In the genomic region with DNA sequence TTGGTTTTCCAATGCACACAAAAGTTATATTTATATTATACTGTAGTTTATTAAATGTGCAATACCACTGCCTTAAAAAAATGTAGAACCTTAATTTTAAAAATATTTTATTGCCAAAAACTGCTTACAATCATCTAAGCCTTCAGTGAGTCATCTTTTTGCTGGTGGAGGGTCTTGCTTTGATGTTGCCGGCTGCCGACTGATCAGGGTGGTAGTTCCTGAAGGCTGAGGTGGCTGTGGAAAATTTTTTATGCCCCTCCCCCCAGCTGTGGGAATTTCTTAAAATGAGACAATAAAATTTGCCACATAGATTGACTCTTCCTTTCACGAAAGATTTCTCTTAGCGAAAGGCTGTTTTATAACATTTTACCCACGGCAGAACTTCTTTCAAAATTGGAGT, we compare ENCODE assay signal across 31 cellular contexts.
"Had no signal": no experiment of that assay in that cellular context is flagged by ENCODE, and none has a peak within 500 bp of the region (broad histone marks: within the 10 kb centered on the region; RNA-seq: fewer than 3 reads in every experiment).

No MANE protein-coding gene starts in this region.

- H3K9ac ChIP-seq: KMS-11 had no signal

- H3K4me1 ChIP-seq: breast epithelium had no signal

- H3K4me2 ChIP-seq: KMS-11 had no signal

- H3K4me3 ChIP-seq: ascending aorta, body of pancreas, breast epithelium had no signal

- H3K9me3 Mint-ChIP-seq: activated CD4-positive, alpha-beta T cell treated with anti-CD3 and anti-CD28 coated beads, Interleukin-2, amount 10 ng/mL, durations not matched to agents 24 days and 14 days; activated naive CD4-positive, alpha-beta T cell treated with anti-CD3 and anti-CD28 coated beads, Interleukin-2, amount 50 U/mL, for 24 hours; activated naive CD8-positive, alpha-beta T cell treated with anti-CD3 and anti-CD28 coated beads, Interleukin-2, amount 10 ng/mL, durations not matched to agents 7 days and 5 days; activated T-cell treated with anti-CD3 and anti-CD28 coated beads, Interleukin-2, amount 50 U/mL, for 24 hours; activated T-helper 2 cell treated with anti-CD3 and anti-CD28 coated beads, Interferon-gamma antibody, Interleukin-2, Interleukin-4, amounts not matched to agents 10 μg/mL and 5 μg/mL and 100 μg/mL, durations not matched to agents 14 hours and 24 hours and 36 hours had no signal

- H3K9me3 ChIP-seq: ascending aorta, body of pancreas, breast epithelium had no signal

- H3K27ac ChIP-seq: ascending aorta, body of pancreas, breast epithelium, KMS-11 had no signal

- H3K36me3 Mint-ChIP-seq: activated naive CD4-positive, alpha-beta T cell treated with anti-CD3 and anti-CD28 coated beads, Interleukin-2, amount 50 U/mL, for 24 hours; activated naive CD8-positive, alpha-beta T cell treated with anti-CD3 and anti-CD28 coated beads, Interleukin-2, amount 10 ng/mL, durations not matched to agents 7 days and 5 days had no signal

- H3K4me1 Mint-ChIP-seq: activated naive CD4-positive, alpha-beta T cell treated with anti-CD3 and anti-CD28 coated beads, Interleukin-2, amount 50 U/mL, for 24 hours had no signal

- ATAC-seq: activated CD8-positive, alpha-beta T cell treated with anti-CD3 and anti-CD28 coated beads, Interleukin-2, amount 10 ng/mL, durations not matched to agents 7 days and 5 days; body of pancreas had no signal

- H3K4me3 Mint-ChIP-seq: activated CD4-positive, alpha-beta T cell treated with anti-CD3 and anti-CD28 coated beads, Interleukin-2, amount 10 ng/mL, durations not matched to agents 24 days and 14 days; activated CD8-positive, alpha-beta T cell treated with anti-CD3 and anti-CD28 coated beads, Interleukin-2, amount 10 ng/mL, durations not matched to agents 7 days and 5 days; activated naive CD4-positive, alpha-beta T cell treated with anti-CD3 and anti-CD28 coated beads, Interleukin-2, amount 50 U/mL, for 24 hours; activated naive CD8-positive, alpha-beta T cell treated with anti-CD3 and anti-CD28 coated beads, Interleukin-2, amount 10 ng/mL, durations not matched to agents 7 days and 5 days; activated T-cell treated with anti-CD3 and anti-CD28 coated beads, Interleukin-2, amount 50 U/mL, for 24 hours had no signal

- H3K27ac Mint-ChIP-seq: activated CD4-positive, alpha-beta T cell treated with anti-CD3 and anti-CD28 coated beads, Interleukin-2, amount 10 ng/mL, durations not matched to agents 24 days and 14 days; activated CD8-positive, alpha-beta T cell treated with anti-CD3 and anti-CD28 coated beads, Interleukin-2, amount 10 ng/mL, durations not matched to agents 7 days and 5 days; activated naive CD8-positive, alpha-beta T cell treated with anti-CD3 and anti-CD28 coated beads, Interleukin-2, amount 10 ng/mL, durations not matched to agents 7 days and 5 days; activated T-cell treated with anti-CD3 and anti-CD28 coated beads, Interleukin-2, amount 50 U/mL, for 24 hours; activated T-helper 2 cell treated with anti-CD3 and anti-CD28 coated beads, Interferon-gamma antibody, Interleukin-2, Interleukin-4, amounts not matched to agents 10 μg/mL and 5 μg/mL and 100 μg/mL, durations not matched to agents 14 hours and 24 hours and 36 hours had no signal

- H3K36me3 ChIP-seq: ascending aorta, breast epithelium had no signal

- DNase-seq: activated CD4-positive, alpha-beta T cell treated with anti-CD3 and anti-CD28 coated beads, Interleukin-2, amount 10 ng/mL, durations not matched to agents 24 days and 14 days; activated CD4-positive, alpha-beta T cell treated with anti-CD3 and anti-CD28 coated beads, Interleukin-2, amount 50 U/mL, for 4 hours; activated CD8-positive, alpha-beta T cell treated with anti-CD3 and anti-CD28 coated beads, Interleukin-2, amount 10 ng/mL, durations not matched to agents 7 days and 5 days; activated gamma-delta T cell; activated naive CD4-positive, alpha-beta T cell treated with Interleukin-2 at 50 U/mL for 16 hours; activated naive CD8-positive, alpha-beta T cell treated with anti-CD3 and anti-CD28 coated beads, Interleukin-2, amount 10 ng/mL, durations not matched to agents 7 days and 5 days; activated T-cell treated with anti-CD3 and anti-CD28 coated beads, Interleukin-2, amount 50 U/mL, for 24 hours; amygdala; body of pancreas; MM.1S; MV-4-11; NCI-H1092; NCI-H1417; NCI-H146; NCI-H187; NCI-H2029 treated with DMSO at 0.1 percent for 48 hours; NCI-H2107; NCI-H2171; NCI-H510A; NCI-H526; NCI-H748 treated with DMSO at 0.1 percent for 48 hours; NK-92 treated with Interleukin-12 subunit alpha and Interleukin-12 subunit beta, amount 100 ng/mL, for 24 hours; RPMI8226; SHP77 treated with DMSO at 0.1 percent for 48 hours; SW 1271; T1000 had no signal

- H3K27me3 ChIP-seq: ascending aorta, body of pancreas, breast epithelium had no signal

- H3K27me3 Mint-ChIP-seq: activated CD4-positive, alpha-beta T cell treated with anti-CD3 and anti-CD28 coated beads, Interleukin-2, amount 10 ng/mL, durations not matched to agents 24 days and 14 days; activated naive CD4-positive, alpha-beta T cell treated with anti-CD3 and anti-CD28 coated beads, Interleukin-2, amount 50 U/mL, for 24 hours had no signal
